ENCODE assay signal across 22 cellular contexts in the genomic region with DNA sequence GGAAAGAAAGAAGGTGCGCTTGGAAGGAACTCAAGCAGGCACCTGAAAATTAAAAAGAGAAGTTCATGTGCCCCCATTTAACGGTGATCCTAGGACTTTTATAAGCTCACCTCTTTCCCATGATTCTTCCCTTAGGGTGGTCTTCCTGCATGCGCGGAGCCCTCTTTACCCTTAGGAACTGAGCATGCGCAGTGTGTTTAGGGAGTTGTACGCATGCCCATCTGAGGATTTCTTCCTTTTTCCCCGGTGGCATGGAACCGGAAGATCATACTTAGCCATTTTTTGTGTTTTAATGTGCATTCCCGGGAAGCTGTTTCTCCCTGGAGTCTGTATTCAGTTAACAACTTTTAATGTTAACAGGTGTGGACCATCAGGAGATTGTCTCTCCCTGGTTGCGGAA.
"Had no signal": no experiment of that assay in that cellular context is flagged by ENCODE, and none has a peak within 500 bp of the region (broad histone marks: within the 10 kb centered on the region; RNA-seq: fewer than 3 reads in every experiment).

No MANE protein-coding gene starts in this region.

- H3K27me3 ChIP-seq: neural progenitor cell, ovary, right lobe of liver, sigmoid colon, stomach, tibial artery, upper lobe of left lung, vagina had no signal

- DNase-seq: natural killer cell; occipital lobe; ovary; posterior cingulate gyrus; psoas muscle; right cardiac atrium; right lobe of liver; sigmoid colon; small intestine; stimulated activated CD4-positive, alpha-beta T cell treated with anti-CD3 and anti-CD28 coated beads, Interleukin-15, amount 100 ng/mL, for 24 hours; stimulated activated CD4-positive, alpha-beta T cell treated with anti-CD3 and anti-CD28 coated beads, Interleukin-2, amount 100 ng/mL, for 24 hours; stimulated activated CD4-positive, alpha-beta T cell treated with anti-CD3 and anti-CD28 coated beads, Interleukin-2, amount 100 ng/mL, for 48 hours; stimulated activated CD4-positive, alpha-beta T cell treated with anti-CD3 and anti-CD28 coated beads, Interleukin-4, amount 100 ng/mL, for 24 hours; stimulated activated naive B cell treated with anti-CD40 and anti-IgM and Interleukin-4, amounts not matched to agents 10 μg/mL and 1 μg/mL and 100 μg/mL, for 72 hours; stimulated activated naive CD4-positive, alpha-beta T cell treated with Interleukin-2 at 50 U/mL for 16 hours; stomach; tibial artery; trophoblast cell; upper lobe of left lung had no signal

- H3K9me3 ChIP-seq: ovary, psoas muscle, right lobe of liver, sigmoid colon, stomach, tibial artery, upper lobe of left lung, vagina had no signal

- H3K9ac ChIP-seq: neural progenitor cell, parathyroid adenoma had no signal

- H3K4me1 ChIP-seq: neural progenitor cell, parathyroid adenoma, psoas muscle, right lobe of liver, upper lobe of left lung, vagina had no signal

- H3K4me3 ChIP-seq: neural progenitor cell, ovary, psoas muscle, right lobe of liver, sigmoid colon, stomach, tibial artery, upper lobe of left lung, vagina had no signal

- H2AFZ ChIP-seq: neural progenitor cell, parathyroid adenoma had no signal

- H3K4me2 ChIP-seq: neural progenitor cell had no signal

- H3K36me3 ChIP-seq: neural progenitor cell, ovary, right lobe of liver, sigmoid colon, stomach, tibial artery, upper lobe of left lung, vagina had no signal

- H3K27ac ChIP-seq: neural progenitor cell, ovary, parathyroid adenoma, psoas muscle, right lobe of liver, sigmoid colon, stomach, upper lobe of left lung, vagina had no signal
